In the genomic region with DNA sequence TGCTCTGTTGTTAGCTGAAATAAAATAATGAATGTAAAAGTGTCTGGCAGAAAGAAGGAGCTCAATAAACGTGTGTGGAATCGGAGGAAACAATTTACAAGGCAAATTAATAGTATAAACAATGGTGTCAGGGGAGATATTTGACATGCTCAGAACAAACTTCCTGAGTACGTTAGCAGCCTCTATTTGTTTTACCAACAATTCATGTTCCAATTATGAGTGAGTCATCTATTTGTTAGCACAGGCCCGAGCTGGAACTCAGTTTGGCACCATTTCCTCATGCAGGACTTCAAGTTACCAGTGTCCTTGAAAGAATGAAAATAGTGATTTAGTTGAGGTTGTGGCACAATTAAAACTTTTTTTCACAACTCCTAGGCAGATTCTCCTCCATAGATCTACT, we compare ENCODE assay signal across 13 cellular contexts. TPM values are rescaled to one million over a fixed set of nuclear protein-coding genes. Genes with fewer than 3 reads are reported as not detected.
DNase-seq lines count a peak whose midpoint lies in the region; ATAC-seq and TF ChIP-seq lines count a peak whose summit lies in the region.
"Had no signal": no experiment of that assay in that cellular context is flagged by ENCODE, and none has a peak within 500 bp of the region (broad histone marks: within the 10 kb centered on the region; RNA-seq: fewer than 3 reads in every experiment).

No MANE protein-coding gene starts in this region.

- peak overlapping the region; percentile 68 for H2AFZ ChIP-seq in mammary epithelial cell (ENCODE audit: low read depth, low read length)

- H3K4me3 Mint-ChIP-seq in osteocyte (ENCODE audit: unreplicated experiment): no peak overlapping the region
- no peak overlapping the region for H3K4me3 Mint-ChIP-seq in activated naive CD4-positive, alpha-beta T cell treated with anti-CD3 and anti-CD28 coated beads, Interleukin-2, amount 10 ng/mL, durations not matched to agents 7 days and 5 days
- H3K4me3 Mint-ChIP-seq: natural killer cell had no signal

- DNase-seq in AG09319 (ENCODE audit: extremely low read depth, low read depth) (peak; percentile 68), LNCaP clone FGC (ENCODE audit: low read depth) (peak; percentile 96), mammary epithelial cell (peak; percentile 81), lung (ENCODE audit: low spot score) (no peak), osteocyte (ENCODE audit: extremely low spot score, unreplicated experiment) (no peak), AML-193 (lab: John Stamatoyannopoulos, UW) (no peak), NCI-H82 treated with DMSO at 0.1 percent for 48 hours (lab: John Stamatoyannopoulos, UW; ENCODE audit: unreplicated experiment) (no peak)
- no peak for DNase-seq in activated naive CD4-positive, alpha-beta T cell treated with anti-CD3 and anti-CD28 coated beads, Interleukin-2, amount 10 ng/mL, durations not matched to agents 7 days and 5 days
- DNase-seq: DND-41, natural killer cell, NCI-H1048 had no signal

- in situ Hi-C loops in mammary epithelial cell (cut with MboI; ENCODE audit: low sequenced_read_pairs in 2 of 2): no loop called here

- BruUV-seq in mammary epithelial cell (replicated peaks; lab: Mats Ljungman, UMichigan): no TSS peak

- H3K36me3 ChIP-seq in mammary epithelial cell (ENCODE audit: insufficient read depth, low read length) (no peaks in the 10 kb centered on the region), lung (ENCODE audit: control insufficient read depth in 2 of 2, insufficient read depth in 2 of 2, low read length in 2 of 2) (no peaks in the 10 kb centered on the region)

- H4K20me1 ChIP-seq in mammary epithelial cell (ENCODE audit: insufficient read depth, low read length): no peaks in the 10 kb centered on the region

- 0% methylated on average over 4 of the region's 4 CpGs for WGBS in mammary epithelial cell (ENCODE audit: low coverage, missing lambda C conversion rate)
- 21 to 26% methylated on average over 4 of the region's 4 CpGs for WGBS in lung, 2 donors

- CTCF ChIA-PET in mammary epithelial cell (lab: Charles Lee; ENCODE audit: low non-redundant PET): no interaction called here
- CTCF ChIA-PET in activated naive CD4-positive, alpha-beta T cell treated with anti-CD3 and anti-CD28 coated beads, Interleukin-2, amount 10 ng/mL, durations not matched to agents 7 days and 5 days (lab: Charles Lee): no interaction called here

- intact Hi-C loops in mammary epithelial cell (cut with micrococcal nuclease): loop anchor here (2.0 to 10.0 kb wide), 2 partner anchors 17 to 349 kb away; no protein-coding TSS in a partner anchor

- H3K9me3 ChIP-seq in mammary epithelial cell (replicated peaks; ENCODE audit: insufficient read depth, low read length) (no peaks in the 10 kb centered on the region), lung (ENCODE audit: control insufficient read depth in 2 of 2, insufficient read depth in 1 of 2, low read length in 1 of 2) (no peaks in the 10 kb centered on the region)

- H3K9ac ChIP-seq in mammary epithelial cell (ENCODE audit: insufficient read depth, low read length): no peak overlapping the region

- no peaks in the 10 kb centered on the region for H3K27me3 ChIP-seq in mammary epithelial cell (ENCODE audit: insufficient read depth, low read length)
- no peaks in the 10 kb centered on the region for H3K27me3 ChIP-seq in lung (ENCODE audit: control insufficient read depth, insufficient read depth)

- H3K4me3 ChIP-seq in LNCaP clone FGC (ENCODE audit: low read depth, low read length) (no peak overlapping the region), mammary epithelial cell (replicated peaks in 1 of 3; ENCODE audit: insufficient read depth in 1 of 3, low read depth in 2 of 3, low read length in 3 of 3) (no peak overlapping the region), lung (no peak overlapping the region)

- H3K9me3 Mint-ChIP-seq in osteocyte (ENCODE audit: unreplicated experiment): peaks cover 4% of the 10 kb centered on the region
- H3K9me3 Mint-ChIP-seq in activated naive CD4-positive, alpha-beta T cell treated with anti-CD3 and anti-CD28 coated beads, Interleukin-2, amount 10 ng/mL, durations not matched to agents 7 days and 5 days: no peaks in the 10 kb centered on the region
- H3K9me3 Mint-ChIP-seq: natural killer cell had no signal

- peaks cover 4% of the 10 kb centered on the region for H3K27me3 Mint-ChIP-seq in osteocyte (ENCODE audit: unreplicated experiment)
- H3K27me3 Mint-ChIP-seq in activated naive CD4-positive, alpha-beta T cell treated with anti-CD3 and anti-CD28 coated beads, Interleukin-2, amount 10 ng/mL, durations not matched to agents 7 days and 5 days: peaks cover 18% of the 10 kb centered on the region

- H3K27ac ChIP-seq in mammary epithelial cell (ENCODE audit: insufficient read depth, low read depth, low read length): peak overlapping the region; percentile 68
- no peak overlapping the region for H3K27ac ChIP-seq in lung (ENCODE audit: low read depth in 1 of 2, low read length in 1 of 2)

- H3K36me3 Mint-ChIP-seq in osteocyte (ENCODE audit: unreplicated experiment): no peaks in the 10 kb centered on the region
- H3K36me3 Mint-ChIP-seq in activated naive CD4-positive, alpha-beta T cell treated with anti-CD3 and anti-CD28 coated beads, Interleukin-2, amount 10 ng/mL, durations not matched to agents 7 days and 5 days: no peaks in the 10 kb centered on the region
- H3K36me3 Mint-ChIP-seq: natural killer cell had no signal

- peak overlapping the region; percentile 65 for H3K4me2 ChIP-seq in mammary epithelial cell (ENCODE audit: insufficient read depth, low read depth, low read length)

- peak; percentile 34 for ATAC-seq in lung (ENCODE audit: insufficient read depth, low FRiP score)
- ATAC-seq: natural killer cell had no signal

- H3K4me1 ChIP-seq in mammary epithelial cell (ENCODE audit: insufficient read depth, low read length) (peaks cover 29% of the 10 kb centered on the region), lung (ENCODE audit: control insufficient read depth in 2 of 2, insufficient read depth in 2 of 2, low read length in 2 of 2) (peaks cover 0 to 12% of the 10 kb centered on the region in 2 donors)

- dilution Hi-C loops in mammary epithelial cell (cut with HindIII; ENCODE audit: low sequenced_read_pairs): no loop called here

- peaks cover 2% of the 10 kb centered on the region for H3K4me1 Mint-ChIP-seq in osteocyte (ENCODE audit: unreplicated experiment)
- no peaks in the 10 kb centered on the region for H3K4me1 Mint-ChIP-seq in activated naive CD4-positive, alpha-beta T cell treated with anti-CD3 and anti-CD28 coated beads, Interleukin-2, amount 10 ng/mL, durations not matched to agents 7 days and 5 days
- H3K4me1 Mint-ChIP-seq: natural killer cell had no signal

- H3K27ac Mint-ChIP-seq in osteocyte (ENCODE audit: unreplicated experiment): no peak overlapping the region
- H3K27ac Mint-ChIP-seq in activated naive CD4-positive, alpha-beta T cell treated with anti-CD3 and anti-CD28 coated beads, Interleukin-2, amount 10 ng/mL, durations not matched to agents 7 days and 5 days: no peak overlapping the region
- H3K27ac Mint-ChIP-seq: natural killer cell had no signal

- no peak for TF ChIP-seq CTCF in AG09319 (IDR thresholded peaks at IDR 0.05; ENCODE audit: low read depth, low read length)
- no peak for TF ChIP-seq CTCF in LNCaP clone FGC (IDR thresholded peaks at IDR 0.05; ENCODE audit: control insufficient read depth, extremely low read depth, insufficient read depth)
- TF ChIP-seq CTCF in mammary epithelial cell (conservative IDR thresholded peaks at IDR 0.05 in 1 of 2, IDR thresholded peaks at IDR 0.05 in 1 of 2; ENCODE audit: extremely low read depth in 1 of 2, insufficient read depth in 1 of 2, low read depth in 1 of 2, low read length in 2 of 2): no peak
- no peak for TF ChIP-seq CTCF in lung (IDR thresholded peaks at IDR 0.05; ENCODE audit: control extremely low read depth, extremely low read depth)
- TF ChIP-seq CTCF in osteocyte (IDR thresholded peaks at IDR 0.05): no peak

- no peaks in the 10 kb centered on the region for H3K79me2 ChIP-seq in mammary epithelial cell (ENCODE audit: insufficient read depth, low read length)

RNA-seq across cellular contexts. Expression of a gene that starts 9.1 kb away (rescaled TPM):
- under 1 TPM in 1 of 2 donors, not detected in 1; under 0.01 TPM for total RNA-seq in mammary epithelial cell
- polyA plus RNA-seq in mammary epithelial cell: 0.10 TPM
- polyA minus RNA-seq in mammary epithelial cell: not detected
- total RNA-seq in lung: under 1 TPM; 0.14 to 0.28 TPM
- polyA plus RNA-seq in lung: under 1 TPM in 1 of 2 donors, not detected in 1; 0.03 TPM
- not detected in 2 replicates for total RNA-seq in osteocyte
- total RNA-seq: natural killer cell; T-helper 1 cell treated with Interleukin-12 subunit alpha and Interleukin-12 subunit beta and Interleukin-4 antibody, amounts not matched to agents 30 ng/mL and 1 ng/mL, for 36 hours had no signal
- polyA plus RNA-seq: esophagus had no signal

Comparison
In these comparisons a context has a peak if more than half of its experiments do, and no peak if none do; other contexts are left out.
1. DNase-seq: peak in AG09319 (single experiment), LNCaP clone FGC (single experiment) and mammary epithelial cell (single experiment); none in lung (single experiment), osteocyte (single experiment), AML-193 (0 of 2), NCI-H82 treated with DMSO at 0.1 percent for 48 hours (single experiment) and activated naive CD4-positive, alpha-beta T cell treated with anti-CD3 and anti-CD28 coated beads, Interleukin-2, amount 10 ng/mL, durations not matched to agents 7 days and 5 days (single experiment).